ENCODE assay signal across 24 cellular contexts in the genomic region with DNA sequence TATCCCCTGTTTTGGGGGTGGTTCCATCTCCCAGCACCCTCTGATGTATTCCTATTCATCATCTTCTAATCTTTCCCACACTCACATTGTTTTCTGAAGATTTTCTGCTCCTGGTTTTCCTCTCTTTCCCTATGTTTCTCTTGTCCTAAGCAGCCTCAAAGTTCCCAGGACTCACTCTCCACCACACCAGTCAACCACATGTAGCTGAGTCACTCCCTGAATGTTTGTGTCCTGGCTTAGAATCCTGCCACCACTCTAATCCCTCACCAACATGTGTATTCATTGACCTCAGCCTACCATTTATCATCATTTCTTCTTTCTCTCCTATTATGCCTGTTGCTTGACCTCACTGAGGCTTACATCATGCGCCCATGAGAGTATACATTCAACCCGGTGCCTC.
"Had no signal": no experiment of that assay in that cellular context is flagged by ENCODE, and none has a peak within 500 bp of the region (broad histone marks: within the 10 kb centered on the region; RNA-seq: fewer than 3 reads in every experiment).

No MANE protein-coding gene starts in this region.

- H3K4me3 ChIP-seq: SJCRH30 had no signal

- H3K36me3 ChIP-seq: SJCRH30, WERI-Rb-1 had no signal

- H3K27ac ChIP-seq: RWPE1, SJCRH30, WERI-Rb-1 had no signal

- H3K27me3 ChIP-seq: SJCRH30 had no signal

- H3K9me3 ChIP-seq: SJCRH30, SK-N-SH had no signal

- H3K9ac ChIP-seq: SK-N-SH had no signal

- DNase-seq: activated CD4-positive, alpha-beta memory T cell treated with anti-CD3 and anti-CD28 coated beads, Interleukin-2, amount 10 ng/mL, durations not matched to agents 7 days and 5 days; activated CD4-positive, alpha-beta T cell treated with anti-CD3 and anti-CD28 coated beads for 36 hours; activated CD4-positive, alpha-beta T cell treated with anti-CD3 and anti-CD28 coated beads, Interleukin-2, amount 50 U/mL, for 1 hour; activated gamma-delta T cell; activated naive CD4-positive, alpha-beta T cell treated with anti-CD3 and anti-CD28 coated beads for 36 hours; activated T-cell treated with anti-CD3 and anti-CD28 coated beads for 4 hours; activated T-cell treated with anti-CD3 and anti-CD28 coated beads, Interleukin-2, amount 50 U/mL, for 48 hours; amygdala; central memory CD4-positive, alpha-beta T cell; Kasumi-1; NCI-H1092; NCI-H1417; NCI-H1930; NCI-H2171; NCI-H2227 treated with DMSO at 0.1 percent for 48 hours; NCI-H446 treated with DMSO at 0.1 percent for 48 hours; NCI-H526 treated with DMSO at 0.1 percent for 48 hours; NCI-H82; Right ventricle myocardium superior; SJCRH30; SK-N-SH; T-helper 1 cell; WERI-Rb-1 had no signal

- H3K4me2 ChIP-seq: SK-N-SH had no signal

- H3K4me1 ChIP-seq: SJCRH30 had no signal
